8 cellular contexts compared by ENCODE assay signal in the genomic region with DNA sequence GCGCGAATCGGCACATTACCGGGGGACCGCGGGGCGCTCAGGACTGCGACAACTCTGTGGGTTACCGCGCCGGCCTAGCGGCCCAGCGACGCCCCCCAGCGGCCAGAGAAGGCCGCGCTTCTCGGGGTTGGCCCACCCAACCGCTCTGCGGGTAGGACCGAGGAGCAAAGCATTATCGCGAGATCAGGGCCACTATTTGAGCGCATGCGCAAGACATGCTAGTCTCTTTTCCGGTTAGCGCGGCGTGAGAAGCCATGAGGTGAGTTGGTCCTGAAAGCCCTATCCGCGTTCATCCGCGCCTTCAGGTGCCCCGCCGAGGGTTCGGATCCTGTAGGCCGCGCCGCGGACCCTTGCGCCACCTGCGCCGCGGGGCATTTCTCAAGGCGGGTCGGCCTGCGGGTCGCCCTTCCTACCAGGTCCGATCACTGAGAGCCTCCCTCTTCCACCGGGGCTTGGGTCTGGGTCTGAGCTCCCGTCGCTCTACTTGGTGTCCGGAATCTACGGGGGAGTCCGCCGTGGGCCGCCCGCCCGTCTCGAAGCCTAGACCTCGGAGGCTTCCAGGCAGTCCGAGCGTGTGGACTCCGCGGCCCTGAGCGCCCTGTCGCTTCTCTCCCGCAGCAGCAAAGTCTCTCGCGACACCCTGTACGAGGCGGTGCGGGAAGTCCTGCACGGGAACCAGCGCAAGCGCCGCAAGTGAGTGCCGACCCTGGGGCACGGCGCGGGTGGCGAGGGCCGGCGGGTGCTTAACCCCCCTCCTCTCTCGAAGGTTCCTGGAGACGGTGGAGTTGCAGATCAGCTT. TPM values are rescaled to one million over a fixed set of nuclear protein-coding genes. Genes with fewer than 3 reads are reported as not detected.
DNase-seq lines count a peak whose midpoint lies in the region; ATAC-seq lines count a peak whose summit lies in the region.

A gene (plus strand): TSS at position 221 of the 799 bp plus-strand sequence. CDS start 34 bp downstream, at position 255.

- DNase-seq in DMS 273 treated with DMSO at 0.1 percent for 48 hours (lab: John Stamatoyannopoulos, UW) (peak; percentile 91), OCI-M1 (lab: John Stamatoyannopoulos, UW) (peak; percentile 99), activated T-cell treated with anti-CD3 and anti-CD28 coated beads for 4 hours (peak; percentile 95), epithelial cell of prostate (ENCODE audit: low read depth, low spot score) (peak; percentile 82)
- DNase-seq in stimulated activated CD8-positive, alpha-beta memory T cell treated with anti-CD3 and anti-CD28 coated beads, Interleukin-4, amount 100 ng/mL, for 48 hours: peak; percentile 96

- peaks cover 23 to 27% of the 10 kb centered on the region in 2 donors for H3K36me3 ChIP-seq in mucosa of rectum (ENCODE audit: control insufficient read depth in 2 of 2, insufficient read depth in 2 of 2, low read length in 2 of 2)

- H3K4me1 Mint-ChIP-seq in IgD-negative memory B cell: peaks cover 16 to 30% (median 29%) of the 10 kb centered on the region in 3 donors

- peaks cover 2% of the 10 kb centered on the region for H3K36me3 Mint-ChIP-seq in IgD-negative memory B cell

- no peaks in the 10 kb centered on the region for H3K27me3 Mint-ChIP-seq in IgD-negative memory B cell

- H3K9me3 Mint-ChIP-seq in IgD-negative memory B cell: no peaks in the 10 kb centered on the region

- no peaks in the 10 kb centered on the region for H3K27me3 ChIP-seq in mucosa of rectum (ENCODE audit: control insufficient read depth in 2 of 2, insufficient read depth in 2 of 2, low read length in 2 of 2)

- no peaks in the 10 kb centered on the region for H3K9me3 ChIP-seq in mucosa of rectum (ENCODE audit: control insufficient read depth in 2 of 2, low read length in 2 of 2)

- peak within 1 kb of the TSS; percentile 96 to 99 (median 99) for H3K27ac Mint-ChIP-seq in IgD-negative memory B cell

- peak within 1 kb of the TSS; percentile 85 to 95 for H3K9ac ChIP-seq in mucosa of rectum (ENCODE audit: low read depth in 1 of 2, low read length in 2 of 2)

- H3K4me3 ChIP-seq in mucosa of rectum (ENCODE audit: low read length in 2 of 2): peak within 1 kb of the TSS; percentile 76 to 88

- peaks cover 18 to 21% of the 10 kb centered on the region in 2 donors for H3K4me1 ChIP-seq in mucosa of rectum (ENCODE audit: control insufficient read depth in 2 of 2, insufficient read depth in 2 of 2, low read length in 2 of 2)

- ATAC-seq in GM21515 (IDR thresholded peaks at IDR 0.05; ENCODE audit: unreplicated experiment): peak; percentile 85

- H3K27ac ChIP-seq in epithelial cell of prostate: peak within 1 kb of the TSS; percentile 94
- peak within 1 kb of the TSS; percentile 89 to 91 for H3K27ac ChIP-seq in mucosa of rectum (ENCODE audit: low read depth in 2 of 2, low read length in 2 of 2)

- peak within 1 kb of the TSS; percentile 92 to 99 (median 98) for H3K4me3 Mint-ChIP-seq in IgD-negative memory B cell

RNA-seq across cellular contexts. Expression of the gene that starts here (rescaled TPM):
- polyA plus RNA-seq in IgD-negative memory B cell: 1,088 TPM

Comparison
In these comparisons a context has a peak if more than half of its experiments do, and no peak if none do; other contexts are left out.
1. Peak in every context shown above with its lines: DNase-seq, ATAC-seq, H3K4me3 ChIP-seq and H3K27ac ChIP-seq.